Comparison of ENCODE assay signal across 9 cellular contexts in the genomic region with DNA sequence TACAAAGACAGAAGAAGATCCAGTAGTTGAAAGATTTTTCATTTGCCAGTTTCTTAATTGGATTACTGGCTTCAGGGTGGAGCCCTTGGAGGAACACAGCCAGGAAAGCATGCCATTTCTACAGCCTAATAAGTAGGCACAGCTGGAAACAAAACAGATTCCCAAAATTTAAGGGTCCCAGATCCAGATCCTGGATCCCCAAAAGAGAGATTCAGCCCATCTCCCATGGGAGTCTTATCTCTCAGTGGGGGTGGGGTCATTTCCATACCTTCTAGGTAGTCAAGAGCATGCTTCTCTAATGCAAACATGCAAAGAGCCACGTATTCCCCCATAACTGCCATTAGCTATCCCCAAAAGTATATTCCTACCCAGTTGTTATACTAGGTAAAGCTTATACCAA.
"Had no signal": no experiment of that assay in that cellular context is flagged by ENCODE, and none has a peak within 500 bp of the region (broad histone marks: within the 10 kb centered on the region; RNA-seq: fewer than 3 reads in every experiment).

No MANE protein-coding gene starts in this region.

- H3K36me3 ChIP-seq: HAP-1 had no signal

- FAIRE-seq: HTR-8/SVneo had no signal

- H3K4me1 ChIP-seq: HAP-1 had no signal

- ATAC-seq: HCT116 had no signal

- H2AFZ ChIP-seq: GM23248 had no signal

- H3K9ac ChIP-seq: GM23248, KMS-11 had no signal

- H3K4me3 ChIP-seq: GM23248, HAP-1 had no signal

- H3K27ac ChIP-seq: GM23248, KMS-11 had no signal

- DNase-seq: GM23248, GOT3, H7, IMR-90, KBM-7 had no signal

- H3K4me2 ChIP-seq: KMS-11 had no signal
